1 cellular context compared by ENCODE assay signal in the genomic region with DNA sequence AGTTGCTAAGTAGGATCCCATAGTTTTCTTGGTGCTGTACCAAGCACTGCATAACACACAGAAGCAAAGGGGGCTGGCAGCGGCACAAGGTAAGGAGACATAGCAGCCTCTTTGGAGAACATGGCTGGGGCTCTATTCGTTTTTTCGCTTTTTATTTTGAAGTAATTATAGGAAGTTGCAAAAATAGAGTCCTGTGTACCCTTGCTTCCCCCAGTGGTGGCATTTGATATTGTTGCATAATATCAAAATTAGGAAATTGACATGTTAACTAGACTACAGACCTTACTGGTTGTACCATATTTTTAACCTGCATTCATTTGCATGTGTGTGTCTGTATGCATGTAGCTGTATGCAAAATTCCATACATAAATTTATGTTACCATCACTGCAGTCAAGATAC.
TF ChIP-seq lines count a peak whose summit lies in the region.

No MANE protein-coding gene starts in this region.

TF ChIP-seq in GM12878, 131 proteins besides CTCF, POLR2A, EP300 and RAD21 (continued from another document):
- TF ChIP-seq, protein P1, sequence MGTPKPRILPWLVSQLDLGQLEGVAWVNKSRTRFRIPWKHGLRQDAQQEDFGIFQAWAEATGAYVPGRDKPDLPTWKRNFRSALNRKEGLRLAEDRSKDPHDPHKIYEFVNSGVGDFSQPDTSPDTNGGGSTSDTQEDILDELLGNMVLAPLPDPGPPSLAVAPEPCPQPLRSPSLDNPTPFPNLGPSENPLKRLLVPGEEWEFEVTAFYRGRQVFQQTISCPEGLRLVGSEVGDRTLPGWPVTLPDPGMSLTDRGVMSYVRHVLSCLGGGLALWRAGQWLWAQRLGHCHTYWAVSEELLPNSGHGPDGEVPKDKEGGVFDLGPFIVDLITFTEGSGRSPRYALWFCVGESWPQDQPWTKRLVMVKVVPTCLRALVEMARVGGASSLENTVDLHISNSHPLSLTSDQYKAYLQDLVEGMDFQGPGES (IDR thresholded peaks at IDR 0.05), result no peak
- TF ChIP-seq, protein P2, sequence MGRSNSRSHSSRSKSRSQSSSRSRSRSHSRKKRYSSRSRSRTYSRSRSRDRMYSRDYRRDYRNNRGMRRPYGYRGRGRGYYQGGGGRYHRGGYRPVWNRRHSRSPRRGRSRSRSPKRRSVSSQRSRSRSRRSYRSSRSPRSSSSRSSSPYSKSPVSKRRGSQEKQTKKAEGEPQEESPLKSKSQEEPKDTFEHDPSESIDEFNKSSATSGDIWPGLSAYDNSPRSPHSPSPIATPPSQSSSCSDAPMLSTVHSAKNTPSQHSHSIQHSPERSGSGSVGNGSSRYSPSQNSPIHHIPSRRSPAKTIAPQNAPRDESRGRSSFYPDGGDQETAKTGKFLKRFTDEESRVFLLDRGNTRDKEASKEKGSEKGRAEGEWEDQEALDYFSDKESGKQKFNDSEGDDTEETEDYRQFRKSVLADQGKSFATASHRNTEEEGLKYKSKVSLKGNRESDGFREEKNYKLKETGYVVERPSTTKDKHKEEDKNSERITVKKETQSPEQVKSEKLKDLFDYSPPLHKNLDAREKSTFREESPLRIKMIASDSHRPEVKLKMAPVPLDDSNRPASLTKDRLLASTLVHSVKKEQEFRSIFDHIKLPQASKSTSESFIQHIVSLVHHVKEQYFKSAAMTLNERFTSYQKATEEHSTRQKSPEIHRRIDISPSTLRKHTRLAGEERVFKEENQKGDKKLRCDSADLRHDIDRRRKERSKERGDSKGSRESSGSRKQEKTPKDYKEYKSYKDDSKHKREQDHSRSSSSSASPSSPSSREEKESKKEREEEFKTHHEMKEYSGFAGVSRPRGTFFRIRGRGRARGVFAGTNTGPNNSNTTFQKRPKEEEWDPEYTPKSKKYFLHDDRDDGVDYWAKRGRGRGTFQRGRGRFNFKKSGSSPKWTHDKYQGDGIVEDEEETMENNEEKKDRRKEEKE (IDR thresholded peaks at IDR 0.05), result no peak
- TF ChIP-seq PAX5 (IDR thresholded peaks at IDR 0.05; ENCODE audit: borderline replicate concordance, low read depth, low read length) (no peak), POU2F2 (IDR thresholded peaks at IDR 0.05; ENCODE audit: borderline replicate concordance, low read depth, low read length) (no peak), ZNF24 (IDR thresholded peaks at IDR 0.05) (no peak), IRF4 (IDR thresholded peaks at IDR 0.05; ENCODE audit: low read depth, low read length) (no peak), SREBF1 (IDR thresholded peaks at IDR 0.05; ENCODE audit: low read length) (no peak)
- TF ChIP-seq, protein P3, sequence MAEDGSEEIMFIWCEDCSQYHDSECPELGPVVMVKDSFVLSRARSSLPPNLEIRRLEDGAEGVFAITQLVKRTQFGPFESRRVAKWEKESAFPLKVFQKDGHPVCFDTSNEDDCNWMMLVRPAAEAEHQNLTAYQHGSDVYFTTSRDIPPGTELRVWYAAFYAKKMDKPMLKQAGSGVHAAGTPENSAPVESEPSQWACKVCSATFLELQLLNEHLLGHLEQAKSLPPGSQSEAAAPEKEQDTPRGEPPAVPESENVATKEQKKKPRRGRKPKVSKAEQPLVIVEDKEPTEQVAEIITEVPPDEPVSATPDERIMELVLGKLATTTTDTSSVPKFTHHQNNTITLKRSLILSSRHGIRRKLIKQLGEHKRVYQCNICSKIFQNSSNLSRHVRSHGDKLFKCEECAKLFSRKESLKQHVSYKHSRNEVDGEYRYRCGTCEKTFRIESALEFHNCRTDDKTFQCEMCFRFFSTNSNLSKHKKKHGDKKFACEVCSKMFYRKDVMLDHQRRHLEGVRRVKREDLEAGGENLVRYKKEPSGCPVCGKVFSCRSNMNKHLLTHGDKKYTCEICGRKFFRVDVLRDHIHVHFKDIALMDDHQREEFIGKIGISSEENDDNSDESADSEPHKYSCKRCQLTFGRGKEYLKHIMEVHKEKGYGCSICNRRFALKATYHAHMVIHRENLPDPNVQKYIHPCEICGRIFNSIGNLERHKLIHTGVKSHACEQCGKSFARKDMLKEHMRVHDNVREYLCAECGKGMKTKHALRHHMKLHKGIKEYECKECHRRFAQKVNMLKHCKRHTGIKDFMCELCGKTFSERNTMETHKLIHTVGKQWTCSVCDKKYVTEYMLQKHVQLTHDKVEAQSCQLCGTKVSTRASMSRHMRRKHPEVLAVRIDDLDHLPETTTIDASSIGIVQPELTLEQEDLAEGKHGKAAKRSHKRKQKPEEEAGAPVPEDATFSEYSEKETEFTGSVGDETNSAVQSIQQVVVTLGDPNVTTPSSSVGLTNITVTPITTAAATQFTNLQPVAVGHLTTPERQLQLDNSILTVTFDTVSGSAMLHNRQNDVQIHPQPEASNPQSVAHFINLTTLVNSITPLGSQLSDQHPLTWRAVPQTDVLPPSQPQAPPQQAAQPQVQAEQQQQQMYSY (CRISPR knock-in tag; IDR thresholded peaks at IDR 0.05), result no peak
- TF ChIP-seq, protein P4, sequence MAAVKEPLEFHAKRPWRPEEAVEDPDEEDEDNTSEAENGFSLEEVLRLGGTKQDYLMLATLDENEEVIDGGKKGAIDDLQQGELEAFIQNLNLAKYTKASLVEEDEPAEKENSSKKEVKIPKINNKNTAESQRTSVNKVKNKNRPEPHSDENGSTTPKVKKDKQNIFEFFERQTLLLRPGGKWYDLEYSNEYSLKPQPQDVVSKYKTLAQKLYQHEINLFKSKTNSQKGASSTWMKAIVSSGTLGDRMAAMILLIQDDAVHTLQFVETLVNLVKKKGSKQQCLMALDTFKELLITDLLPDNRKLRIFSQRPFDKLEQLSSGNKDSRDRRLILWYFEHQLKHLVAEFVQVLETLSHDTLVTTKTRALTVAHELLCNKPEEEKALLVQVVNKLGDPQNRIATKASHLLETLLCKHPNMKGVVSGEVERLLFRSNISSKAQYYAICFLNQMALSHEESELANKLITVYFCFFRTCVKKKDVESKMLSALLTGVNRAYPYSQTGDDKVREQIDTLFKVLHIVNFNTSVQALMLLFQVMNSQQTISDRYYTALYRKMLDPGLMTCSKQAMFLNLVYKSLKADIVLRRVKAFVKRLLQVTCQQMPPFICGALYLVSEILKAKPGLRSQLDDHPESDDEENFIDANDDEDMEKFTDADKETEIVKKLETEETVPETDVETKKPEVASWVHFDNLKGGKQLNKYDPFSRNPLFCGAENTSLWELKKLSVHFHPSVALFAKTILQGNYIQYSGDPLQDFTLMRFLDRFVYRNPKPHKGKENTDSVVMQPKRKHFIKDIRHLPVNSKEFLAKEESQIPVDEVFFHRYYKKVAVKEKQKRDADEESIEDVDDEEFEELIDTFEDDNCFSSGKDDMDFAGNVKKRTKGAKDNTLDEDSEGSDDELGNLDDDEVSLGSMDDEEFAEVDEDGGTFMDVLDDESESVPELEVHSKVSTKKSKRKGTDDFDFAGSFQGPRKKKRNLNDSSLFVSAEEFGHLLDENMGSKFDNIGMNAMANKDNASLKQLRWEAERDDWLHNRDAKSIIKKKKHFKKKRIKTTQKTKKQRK (IDR thresholded peaks at IDR 0.05; ENCODE audit: low read depth, low read length), result no peak
